ENCODE assay signal across 17 cellular contexts in the genomic region with DNA sequence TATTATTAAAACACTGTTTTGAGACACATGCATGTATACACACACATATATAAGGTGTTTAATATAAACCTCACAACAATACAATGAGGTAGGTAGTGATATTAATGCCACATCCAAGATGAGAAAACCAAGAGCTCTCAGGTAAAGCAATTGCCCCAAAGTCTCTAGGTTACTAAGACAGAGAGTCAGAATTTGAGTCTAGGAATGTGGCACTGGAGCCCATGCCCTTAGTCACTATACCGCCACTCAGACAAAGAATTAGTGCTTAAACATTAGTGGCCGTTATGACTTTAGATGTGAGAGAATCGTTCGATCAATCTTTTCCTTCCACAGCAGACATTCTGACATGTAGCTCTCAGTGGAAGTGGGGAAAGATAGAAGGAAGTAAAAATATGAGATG.
A peak's percentile ranks its signal among the peaks of the same experiment; 100 is the strongest.
DNase-seq lines count a peak whose midpoint lies in the region; ATAC-seq, FAIRE-seq and TF ChIP-seq lines count a peak whose summit lies in the region.
"Had no signal": no experiment of that assay in that cellular context is flagged by ENCODE, and none has a peak within 500 bp of the region (broad histone marks: within the 10 kb centered on the region; RNA-seq: fewer than 3 reads in every experiment).

No MANE protein-coding gene starts in this region.

- dilution Hi-C loops in endothelial cell of umbilical vein (cut with MboI; ENCODE audit: extremely low pct_ligation_motif_present, low sequenced_read_pairs), result no loop called here

- BruUV-seq in endothelial cell of umbilical vein (replicated peaks; lab: Mats Ljungman, UMichigan), result no TSS peak

- no peaks in the 10 kb centered on the region for H3K9me1 ChIP-seq in endothelial cell of umbilical vein (replicated peaks; ENCODE audit: control insufficient read depth, extremely low read depth, insufficient read depth, low read length)

- intact Hi-C loops in activated naive CD4-positive, alpha-beta T cell treated with anti-CD3 and anti-CD28 coated beads for 36 hours (cut with micrococcal nuclease), result loop anchor here (1.0 to 10.0 kb wide), 6 partner anchors 129 to 1749 kb away; a partner anchor contains a TSS
- intact Hi-C loops in endothelial cell of umbilical vein (cut with micrococcal nuclease), result no loop called here
- intact Hi-C loops in stomach (cut with DNase I; ENCODE audit: low total_unique reads), result no loop called here

- FAIRE-seq in endothelial cell of umbilical vein (lab: Jason Lieb, UNC), result peak; percentile 8

- no peaks in the 10 kb centered on the region for H3K79me2 ChIP-seq in endothelial cell of umbilical vein (ENCODE audit: control insufficient read depth, insufficient read depth, low read length)

- no peak overlapping the region for H3K4me3 ChIP-seq in endothelial cell of umbilical vein (replicated peaks in 1 of 3; ENCODE audit: insufficient read depth in 1 of 3, low read depth in 1 of 3, low read length in 3 of 3)
- H3K4me3 ChIP-seq in stomach, result no peak overlapping the region
- H3K4me3 ChIP-seq: dorsolateral prefrontal cortex, suprapubic skin had no signal

- no peak for ATAC-seq in HG03095 (IDR thresholded peaks at IDR 0.05; ENCODE audit: unreplicated experiment)

- H3K36me3 Mint-ChIP-seq in activated naive CD4-positive, alpha-beta T cell treated with anti-CD3 and anti-CD28 coated beads for 36 hours (ENCODE audit: low read depth), result no peaks in the 10 kb centered on the region
- no peaks in the 10 kb centered on the region for H3K36me3 Mint-ChIP-seq in activated naive CD4-positive, alpha-beta T cell treated with anti-CD3 and anti-CD28 coated beads, Interleukin-2, amount 10 ng/mL, durations not matched to agents 7 days and 5 days
- H3K36me3 Mint-ChIP-seq: CD4-positive, CD25-positive, alpha-beta regulatory T cell had no signal

- peaks cover 17% of the 10 kb centered on the region for H3K4me1 Mint-ChIP-seq in activated naive CD4-positive, alpha-beta T cell treated with anti-CD3 and anti-CD28 coated beads for 36 hours (ENCODE audit: low read depth)
- no peaks in the 10 kb centered on the region for H3K4me1 Mint-ChIP-seq in activated naive CD4-positive, alpha-beta T cell treated with anti-CD3 and anti-CD28 coated beads, Interleukin-2, amount 10 ng/mL, durations not matched to agents 7 days and 5 days
- H3K4me1 Mint-ChIP-seq: CD4-positive, CD25-positive, alpha-beta regulatory T cell had no signal

- no peaks in the 10 kb centered on the region for H3K36me3 ChIP-seq in endothelial cell of umbilical vein (ENCODE audit: control insufficient read depth in 2 of 2, extremely low read depth in 1 of 2, insufficient read depth in 2 of 2, low read length in 2 of 2)
- no peaks in the 10 kb centered on the region for H3K36me3 ChIP-seq in stomach
- H3K36me3 ChIP-seq: suprapubic skin had no signal

- H3K4me3 Mint-ChIP-seq in activated naive CD4-positive, alpha-beta T cell treated with anti-CD3 and anti-CD28 coated beads for 36 hours, result no peak overlapping the region
- H3K4me3 Mint-ChIP-seq in activated naive CD4-positive, alpha-beta T cell treated with anti-CD3 and anti-CD28 coated beads, Interleukin-2, amount 10 ng/mL, durations not matched to agents 7 days and 5 days, result no peak overlapping the region
- H3K4me3 Mint-ChIP-seq: CD4-positive, CD25-positive, alpha-beta regulatory T cell had no signal

- no peak for TF ChIP-seq POLR2A in endothelial cell of umbilical vein (IDR thresholded peaks at IDR 0.05; ENCODE audit: low read depth, low read length)
- TF ChIP-seq POLR2A in stomach (IDR thresholded peaks at IDR 0.05), result no peak

- H2AFZ ChIP-seq in endothelial cell of umbilical vein (ENCODE audit: low read depth, low read length), result no peak overlapping the region

- no peaks in the 10 kb centered on the region for H3K27me3 Mint-ChIP-seq in activated naive CD4-positive, alpha-beta T cell treated with anti-CD3 and anti-CD28 coated beads for 36 hours (ENCODE audit: low read depth)
- H3K27me3 Mint-ChIP-seq in activated naive CD4-positive, alpha-beta T cell treated with anti-CD3 and anti-CD28 coated beads, Interleukin-2, amount 10 ng/mL, durations not matched to agents 7 days and 5 days, result no peaks in the 10 kb centered on the region
- H3K27me3 Mint-ChIP-seq: CD4-positive, CD25-positive, alpha-beta regulatory T cell had no signal

- no peak overlapping the region for H3K9ac ChIP-seq in endothelial cell of umbilical vein (replicated peaks; ENCODE audit: extremely low read depth, insufficient read depth, low read length)

- peak; percentile 10 for DNase-seq in activated naive CD4-positive, alpha-beta T cell treated with anti-CD3 and anti-CD28 coated beads for 36 hours
- no peak for DNase-seq in activated naive CD4-positive, alpha-beta T cell treated with anti-CD3 and anti-CD28 coated beads, Interleukin-2, amount 10 ng/mL, durations not matched to agents 7 days and 5 days
- DNase-seq in M059J (ENCODE audit: low read depth), result peak; percentile 32
- DNase-seq in endothelial cell of umbilical vein (ENCODE audit: low read depth, low spot score), result no peak
- DNase-seq in stomach, result no peak
- DNase-seq in NCI-H1092 (lab: John Stamatoyannopoulos, UW), result no peak
- DNase-seq: CD4-positive, CD25-positive, alpha-beta regulatory T cell; cerebellar nuclear complex; glutamatergic neuron; NCI-H1105; NCI-H1930; NCI-H748 treated with DMSO at 0.1 percent for 48 hours had no signal

- no peak for TF ChIP-seq CTCF in endothelial cell of umbilical vein (IDR thresholded peaks at IDR 0.05; ENCODE audit: extremely low read depth in 1 of 2, insufficient read depth in 1 of 2, low read depth in 1 of 2, low read length in 2 of 2)
- TF ChIP-seq CTCF in stomach (IDR thresholded peaks at IDR 0.05), result no peak

- WGBS in stomach, 5 donors, result 80 to 89% (median 85%) methylated on average over 4 of the region's 4 CpGs

- H3K9me3 ChIP-seq in endothelial cell of umbilical vein (replicated peaks; ENCODE audit: control insufficient read depth, insufficient read depth, low read length) (no peaks in the 10 kb centered on the region), stomach (no peaks in the 10 kb centered on the region)
- H3K9me3 ChIP-seq: suprapubic skin had no signal

- peak overlapping the region; percentile 53 for H3K27ac Mint-ChIP-seq in activated naive CD4-positive, alpha-beta T cell treated with anti-CD3 and anti-CD28 coated beads for 36 hours
- no peak overlapping the region for H3K27ac Mint-ChIP-seq in activated naive CD4-positive, alpha-beta T cell treated with anti-CD3 and anti-CD28 coated beads, Interleukin-2, amount 10 ng/mL, durations not matched to agents 7 days and 5 days
- H3K27ac Mint-ChIP-seq: CD4-positive, CD25-positive, alpha-beta regulatory T cell; T-helper 2 cell treated with Interferon-gamma antibody and Interleukin-4, amounts not matched to agents 5 μg/mL and 100 μg/mL, for 36 hours had no signal

- no peaks in the 10 kb centered on the region for H3K27me3 ChIP-seq in endothelial cell of umbilical vein (ENCODE audit: control insufficient read depth in 2 of 2, insufficient read depth in 2 of 2, low read length in 2 of 2)
- H3K27me3 ChIP-seq in stomach, result peaks cover 0 to 15% (median 0%) of the 10 kb centered on the region in 3 donors
- H3K27me3 ChIP-seq: suprapubic skin had no signal

- TF ChIP-seq EP300 in stomach (IDR thresholded peaks at IDR 0.05), result no peak

- CTCF ChIA-PET in activated naive CD4-positive, alpha-beta T cell treated with anti-CD3 and anti-CD28 coated beads for 36 hours (lab: Charles Lee), result interaction anchor here (0.6 to 1.9 kb wide), 4 partner anchors 16 to 355 kb away, joined by 3 to 7 read pairs (median 6); no protein-coding TSS in a partner anchor
- CTCF ChIA-PET in activated naive CD4-positive, alpha-beta T cell treated with anti-CD3 and anti-CD28 coated beads, Interleukin-2, amount 10 ng/mL, durations not matched to agents 7 days and 5 days (lab: Charles Lee), result interaction anchor here (1.2 kb wide), 1 partner anchor 16 kb away, joined by 4 read pairs; no protein-coding TSS in a partner anchor
- CTCF ChIA-PET in endothelial cell of umbilical vein (lab: Charles Lee), result interaction anchor here (1.2 kb wide), 2 partner anchors 10 to 14 kb away, joined by 3 read pairs; no protein-coding TSS in a partner anchor

- H3K4me1 ChIP-seq in endothelial cell of umbilical vein (ENCODE audit: control insufficient read depth, extremely low read depth, insufficient read depth, low read length) (no peaks in the 10 kb centered on the region), stomach (no peaks in the 10 kb centered on the region)

- POLR2A ChIA-PET in endothelial cell of umbilical vein (lab: Charles Lee), result no interaction called here

- H3K27ac ChIP-seq in endothelial cell of umbilical vein (ENCODE audit: insufficient read depth, low read depth, low read length), result no peak overlapping the region
- peak overlapping the region in 3 of 5 donors; percentile 56 to 66 (median 63) for H3K27ac ChIP-seq in stomach
- H3K27ac ChIP-seq: dorsolateral prefrontal cortex, VCaP had no signal

- no peaks in the 10 kb centered on the region for H4K20me1 ChIP-seq in endothelial cell of umbilical vein (replicated peaks; ENCODE audit: control insufficient read depth, extremely low read depth, insufficient read depth, low read length)

- H3K9me3 Mint-ChIP-seq in activated naive CD4-positive, alpha-beta T cell treated with anti-CD3 and anti-CD28 coated beads for 36 hours, result no peaks in the 10 kb centered on the region
- no peaks in the 10 kb centered on the region for H3K9me3 Mint-ChIP-seq in activated naive CD4-positive, alpha-beta T cell treated with anti-CD3 and anti-CD28 coated beads, Interleukin-2, amount 10 ng/mL, durations not matched to agents 7 days and 5 days
- H3K9me3 Mint-ChIP-seq: CD4-positive, CD25-positive, alpha-beta regulatory T cell; T-helper 2 cell treated with Interferon-gamma antibody and Interleukin-4, amounts not matched to agents 5 μg/mL and 100 μg/mL, for 36 hours had no signal

- no peak overlapping the region for H3K4me2 ChIP-seq in endothelial cell of umbilical vein (ENCODE audit: insufficient read depth, low read length)

TF ChIP-seq in endothelial cell of umbilical vein, 7 proteins besides CTCF, POLR2A, EP300 and RAD21:
- TF ChIP-seq GATA2 (IDR thresholded peaks at IDR 0.05; ENCODE audit: insufficient read depth, insufficient read length, low read depth, low read length) (no peak), POLR2AphosphoS5 (IDR thresholded peaks at IDR 0.05; ENCODE audit: insufficient read depth, low read depth, low read length) (no peak), JUN (IDR thresholded peaks at IDR 0.05; ENCODE audit: borderline replicate concordance, insufficient read depth, insufficient read length, low read depth) (no peak), MYC (IDR thresholded peaks at IDR 0.05; ENCODE audit: low read depth, low read length) (no peak), FOS (IDR thresholded peaks at IDR 0.05; ENCODE audit: borderline replicate concordance, insufficient read depth, low read length) (no peak), EZH2 (IDR thresholded peaks at IDR 0.05; ENCODE audit: borderline replicate concordance, low read depth, low read length, severe bottlenecking) (no peak)
- TF ChIP-seq, protein P1, sequence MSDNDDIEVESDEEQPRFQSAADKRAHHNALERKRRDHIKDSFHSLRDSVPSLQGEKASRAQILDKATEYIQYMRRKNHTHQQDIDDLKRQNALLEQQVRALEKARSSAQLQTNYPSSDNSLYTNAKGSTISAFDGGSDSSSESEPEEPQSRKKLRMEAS (IDR thresholded peaks at IDR 0.05; ENCODE audit: insufficient read depth, insufficient read length), result no peak
TF ChIP-seq in endothelial cell of umbilical vein: peak in this region for 0.

Comparison
In these comparisons a context has a peak if more than half of its experiments do, and no peak if none do; other contexts are left out.
1. DNase-seq: peak in activated naive CD4-positive, alpha-beta T cell treated with anti-CD3 and anti-CD28 coated beads for 36 hours (single experiment) and M059J (single experiment); none in activated naive CD4-positive, alpha-beta T cell treated with anti-CD3 and anti-CD28 coated beads, Interleukin-2, amount 10 ng/mL, durations not matched to agents 7 days and 5 days (single experiment), endothelial cell of umbilical vein (single experiment), stomach (single experiment) and NCI-H1092 (single experiment).